Comparison of ENCODE assay signal across 20 cellular contexts in the genomic region with DNA sequence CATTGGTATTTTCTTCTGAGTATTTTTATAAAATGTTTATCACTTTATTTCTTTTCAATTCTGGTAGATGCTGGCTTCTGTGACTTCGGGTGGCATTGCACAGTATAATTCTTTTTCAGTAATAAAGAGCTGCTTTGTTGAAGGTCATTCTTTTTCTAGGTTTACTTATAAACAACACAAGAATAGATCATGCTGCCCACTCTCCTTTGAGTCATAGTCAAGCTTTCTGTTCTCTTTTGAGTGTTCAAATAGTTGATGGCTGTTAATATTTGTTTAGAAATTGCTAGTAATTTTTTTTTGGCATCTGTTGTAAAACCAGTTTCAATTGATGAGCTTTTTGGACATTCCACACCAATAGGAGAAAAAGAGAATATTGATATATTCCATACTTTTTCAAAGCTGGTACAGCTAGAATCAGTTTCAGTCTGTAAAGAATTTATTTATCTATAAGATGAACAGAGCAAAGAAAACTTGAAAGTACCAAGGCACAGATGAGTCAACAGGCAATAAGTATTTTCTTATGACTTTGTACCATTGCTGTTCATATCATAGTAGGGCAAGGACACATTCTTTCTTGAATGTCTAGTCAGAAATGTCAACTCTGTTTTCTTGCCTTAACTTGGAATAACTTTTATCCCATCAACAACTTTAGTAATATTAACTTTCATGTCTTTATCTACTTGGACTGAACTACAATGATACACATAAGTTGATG.
A peak's percentile ranks its signal among the peaks of the same experiment; 100 is the strongest.
DNase-seq lines count a peak whose midpoint lies in the region; ATAC-seq and TF ChIP-seq lines count a peak whose summit lies in the region.
"Had no signal": no experiment of that assay in that cellular context is flagged by ENCODE, and none has a peak within 500 bp of the region (broad histone marks: within the 10 kb centered on the region; RNA-seq: fewer than 3 reads in every experiment).

No MANE protein-coding gene starts in this region.

- H3K27ac Mint-ChIP-seq in osteocyte (ENCODE audit: unreplicated experiment), result no peak overlapping the region
- H3K27ac Mint-ChIP-seq: activated naive CD8-positive, alpha-beta T cell treated with anti-CD3 and anti-CD28 coated beads, Interleukin-2, amount 50 U/mL, for 24 hours; activated T-helper 17 cell treated with anti-CD3 and anti-CD28 coated beads, Interleukin-2, amount 50 U/mL, for 72 hours; nephron progenitor cell had no signal

- H3K36me3 Mint-ChIP-seq in osteocyte (ENCODE audit: unreplicated experiment), result no peaks in the 10 kb centered on the region

- DNase-seq in cerebellar nuclear complex (lab: John Stamatoyannopoulos, UW), result no peak
- no peak for DNase-seq in osteocyte (ENCODE audit: extremely low spot score, unreplicated experiment)
- DNase-seq in epidermal melanocyte (ENCODE audit: insufficient read length, low spot score), result no peak
- no peak for DNase-seq in HuH-7 (ENCODE audit: low spot score)
- DNase-seq: activated naive CD8-positive, alpha-beta T cell treated with anti-CD3 and anti-CD28 coated beads, Interleukin-2, amount 50 U/mL, for 24 hours; dermis blood vessel endothelial cell; left cardiac atrium; NCI-H1930; NCI-H446; nephron progenitor cell; NK-92 treated with Interleukin-12 subunit alpha and Interleukin-12 subunit beta, amount 100 ng/mL, for 24 hours; stimulated activated CD4-positive, alpha-beta T cell treated with anti-CD3 and anti-CD28 coated beads, Interleukin-4, amount 100 ng/mL, for 4 hours; substantia nigra had no signal

- H3K4me3 Mint-ChIP-seq in osteocyte (ENCODE audit: unreplicated experiment), result no peak overlapping the region
- H3K4me3 Mint-ChIP-seq: activated naive CD8-positive, alpha-beta T cell treated with anti-CD3 and anti-CD28 coated beads, Interleukin-2, amount 50 U/mL, for 24 hours; activated T-helper 17 cell treated with anti-CD3 and anti-CD28 coated beads, Interleukin-2, amount 50 U/mL, for 72 hours; nephron progenitor cell had no signal

- no peaks in the 10 kb centered on the region for H3K27me3 Mint-ChIP-seq in osteocyte (ENCODE audit: unreplicated experiment)
- H3K27me3 Mint-ChIP-seq: activated naive CD8-positive, alpha-beta T cell treated with anti-CD3 and anti-CD28 coated beads, Interleukin-2, amount 50 U/mL, for 24 hours; activated T-helper 17 cell treated with anti-CD3 and anti-CD28 coated beads, Interleukin-2, amount 50 U/mL, for 72 hours had no signal

- peak; percentile 69 for ATAC-seq in GM18873 (IDR thresholded peaks at IDR 0.05; ENCODE audit: low FRiP score, unreplicated experiment)
- peak; percentile 66 for ATAC-seq in GM21619 (IDR thresholded peaks at IDR 0.05; ENCODE audit: unreplicated experiment)
- ATAC-seq in HG02981 (IDR thresholded peaks at IDR 0.05; ENCODE audit: unreplicated experiment), result peak; percentile 69
- ATAC-seq in HG03460 (IDR thresholded peaks at IDR 0.05; ENCODE audit: unreplicated experiment), result peak; percentile 46
- ATAC-seq: activated CD4-positive, CD25-positive, alpha-beta regulatory T cell treated with anti-CD3 and anti-CD28 coated beads, Interleukin-2, amount 50 U/mL, for 24 hours; activated naive CD8-positive, alpha-beta T cell treated with anti-CD3 and anti-CD28 coated beads, Interleukin-2, amount 50 U/mL, for 24 hours; activated T-helper 17 cell treated with anti-CD3 and anti-CD28 coated beads, Interleukin-2, amount 50 U/mL, for 72 hours; left cardiac atrium; SK-N-SH treated with all-trans-retinoic acid at 6 μM for 48 hours had no signal

- no peak for TF ChIP-seq CTCF in osteocyte (IDR thresholded peaks at IDR 0.05)

- H3K4me1 Mint-ChIP-seq in osteocyte (ENCODE audit: unreplicated experiment), result no peaks in the 10 kb centered on the region
- H3K4me1 Mint-ChIP-seq: activated naive CD8-positive, alpha-beta T cell treated with anti-CD3 and anti-CD28 coated beads, Interleukin-2, amount 50 U/mL, for 24 hours; activated T-helper 17 cell treated with anti-CD3 and anti-CD28 coated beads, Interleukin-2, amount 50 U/mL, for 72 hours; nephron progenitor cell had no signal

- H3K9me3 Mint-ChIP-seq in osteocyte (ENCODE audit: unreplicated experiment), result peaks cover 32% of the 10 kb centered on the region
- H3K9me3 Mint-ChIP-seq: nephron progenitor cell had no signal
